In the genomic region with DNA sequence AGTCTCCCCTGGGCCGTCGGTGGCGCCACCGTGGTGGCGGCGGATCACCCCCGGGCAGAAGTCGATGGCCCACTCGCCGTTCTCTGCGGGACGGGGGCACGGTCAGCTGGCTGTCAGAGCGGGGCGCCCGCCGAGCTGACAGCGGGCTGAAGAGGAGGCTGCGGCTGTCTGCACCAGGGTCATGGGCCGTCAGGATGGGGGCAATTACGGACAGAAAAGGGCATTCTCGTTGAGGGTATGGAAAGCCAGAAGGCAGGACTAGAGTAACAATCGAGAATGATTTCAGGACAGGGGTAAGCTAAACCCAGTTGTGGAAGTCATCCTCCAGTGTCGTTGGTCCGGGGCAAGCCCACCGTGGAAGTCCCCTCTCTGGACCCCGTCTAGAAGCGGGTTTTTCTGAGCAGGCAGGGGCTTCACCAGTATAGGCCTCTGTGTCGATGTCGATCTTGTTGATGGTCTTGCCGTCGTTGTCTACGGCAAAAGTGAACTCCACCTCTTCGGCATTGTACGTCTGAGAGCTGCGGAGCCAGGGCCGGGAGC, we compare ENCODE assay signal across 1 cellular context.
TF ChIP-seq lines count a peak whose summit lies in the region.

No MANE protein-coding gene starts in this region.

TF ChIP-seq in GM12878, 131 proteins besides CTCF, POLR2A, EP300 and RAD21:
- TF ChIP-seq MEF2B (IDR thresholded peaks at IDR 0.05; ENCODE audit: partially characterized antibody, poor library complexity, severe bottlenecking) (no peak), NFIC (IDR thresholded peaks at IDR 0.05; ENCODE audit: low read depth, low read length) (no peak), MYC (IDR thresholded peaks at IDR 0.05; ENCODE audit: insufficient read depth, insufficient read length, insufficient replicate concordance, low read length, severe bottlenecking) (no peak), HDAC2 (IDR thresholded peaks at IDR 0.05) (no peak), TCF7 (IDR thresholded peaks at IDR 0.05; ENCODE audit: borderline replicate concordance) (no peak), HDAC6 (IDR thresholded peaks at IDR 0.05; ENCODE audit: unreplicated experiment) (no peak), PAX5 (IDR thresholded peaks at IDR 0.05; ENCODE audit: borderline replicate concordance, low read depth, low read length) (no peak), SRF (IDR thresholded peaks at IDR 0.05; ENCODE audit: low read depth in 2 of 2, low read length in 2 of 2) (no peak), EGR1 (IDR thresholded peaks at IDR 0.05; ENCODE audit: borderline replicate concordance in 1 of 2, low read depth in 2 of 2, low read length in 2 of 2) (no peak), KDM1A (IDR thresholded peaks at IDR 0.05; ENCODE audit: borderline replicate concordance) (no peak), SMARCA5 (IDR thresholded peaks at IDR 0.05) (no peak)
- TF ChIP-seq, protein P1, sequence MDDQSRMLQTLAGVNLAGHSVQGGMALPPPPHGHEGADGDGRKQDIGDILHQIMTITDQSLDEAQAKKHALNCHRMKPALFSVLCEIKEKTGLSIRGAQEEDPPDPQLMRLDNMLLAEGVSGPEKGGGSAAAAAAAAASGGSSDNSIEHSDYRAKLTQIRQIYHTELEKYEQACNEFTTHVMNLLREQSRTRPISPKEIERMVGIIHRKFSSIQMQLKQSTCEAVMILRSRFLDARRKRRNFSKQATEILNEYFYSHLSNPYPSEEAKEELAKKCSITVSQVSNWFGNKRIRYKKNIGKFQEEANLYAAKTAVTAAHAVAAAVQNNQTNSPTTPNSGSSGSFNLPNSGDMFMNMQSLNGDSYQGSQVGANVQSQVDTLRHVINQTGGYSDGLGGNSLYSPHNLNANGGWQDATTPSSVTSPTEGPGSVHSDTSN (IDR thresholded peaks at IDR 0.05; ENCODE audit: insufficient replicate concordance, low read depth, low read length) = no peak
- TF ChIP-seq, protein P2, sequence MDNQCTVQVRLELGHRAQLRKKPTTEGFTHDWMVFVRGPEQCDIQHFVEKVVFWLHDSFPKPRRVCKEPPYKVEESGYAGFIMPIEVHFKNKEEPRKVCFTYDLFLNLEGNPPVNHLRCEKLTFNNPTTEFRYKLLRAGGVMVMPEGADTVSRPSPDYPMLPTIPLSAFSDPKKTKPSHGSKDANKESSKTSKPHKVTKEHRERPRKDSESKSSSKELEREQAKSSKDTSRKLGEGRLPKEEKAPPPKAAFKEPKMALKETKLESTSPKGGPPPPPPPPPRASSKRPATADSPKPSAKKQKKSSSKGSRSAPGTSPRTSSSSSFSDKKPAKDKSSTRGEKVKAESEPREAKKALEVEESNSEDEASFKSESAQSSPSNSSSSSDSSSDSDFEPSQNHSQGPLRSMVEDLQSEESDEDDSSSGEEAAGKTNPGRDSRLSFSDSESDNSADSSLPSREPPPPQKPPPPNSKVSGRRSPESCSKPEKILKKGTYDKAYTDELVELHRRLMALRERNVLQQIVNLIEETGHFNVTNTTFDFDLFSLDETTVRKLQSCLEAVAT (IDR thresholded peaks at IDR 0.05) = no peak
- TF ChIP-seq, protein P3, sequence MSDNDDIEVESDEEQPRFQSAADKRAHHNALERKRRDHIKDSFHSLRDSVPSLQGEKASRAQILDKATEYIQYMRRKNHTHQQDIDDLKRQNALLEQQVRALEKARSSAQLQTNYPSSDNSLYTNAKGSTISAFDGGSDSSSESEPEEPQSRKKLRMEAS (IDR thresholded peaks at IDR 0.05; ENCODE audit: low read depth, low read length) = no peak
- TF ChIP-seq, protein P4, sequence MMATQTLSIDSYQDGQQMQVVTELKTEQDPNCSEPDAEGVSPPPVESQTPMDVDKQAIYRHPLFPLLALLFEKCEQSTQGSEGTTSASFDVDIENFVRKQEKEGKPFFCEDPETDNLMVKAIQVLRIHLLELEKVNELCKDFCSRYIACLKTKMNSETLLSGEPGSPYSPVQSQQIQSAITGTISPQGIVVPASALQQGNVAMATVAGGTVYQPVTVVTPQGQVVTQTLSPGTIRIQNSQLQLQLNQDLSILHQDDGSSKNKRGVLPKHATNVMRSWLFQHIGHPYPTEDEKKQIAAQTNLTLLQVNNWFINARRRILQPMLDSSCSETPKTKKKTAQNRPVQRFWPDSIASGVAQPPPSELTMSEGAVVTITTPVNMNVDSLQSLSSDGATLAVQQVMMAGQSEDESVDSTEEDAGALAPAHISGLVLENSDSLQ (IDR thresholded peaks at IDR 0.05) = no peak; the same call in 1 of the 2 replicates
- TF ChIP-seq, protein P5, sequence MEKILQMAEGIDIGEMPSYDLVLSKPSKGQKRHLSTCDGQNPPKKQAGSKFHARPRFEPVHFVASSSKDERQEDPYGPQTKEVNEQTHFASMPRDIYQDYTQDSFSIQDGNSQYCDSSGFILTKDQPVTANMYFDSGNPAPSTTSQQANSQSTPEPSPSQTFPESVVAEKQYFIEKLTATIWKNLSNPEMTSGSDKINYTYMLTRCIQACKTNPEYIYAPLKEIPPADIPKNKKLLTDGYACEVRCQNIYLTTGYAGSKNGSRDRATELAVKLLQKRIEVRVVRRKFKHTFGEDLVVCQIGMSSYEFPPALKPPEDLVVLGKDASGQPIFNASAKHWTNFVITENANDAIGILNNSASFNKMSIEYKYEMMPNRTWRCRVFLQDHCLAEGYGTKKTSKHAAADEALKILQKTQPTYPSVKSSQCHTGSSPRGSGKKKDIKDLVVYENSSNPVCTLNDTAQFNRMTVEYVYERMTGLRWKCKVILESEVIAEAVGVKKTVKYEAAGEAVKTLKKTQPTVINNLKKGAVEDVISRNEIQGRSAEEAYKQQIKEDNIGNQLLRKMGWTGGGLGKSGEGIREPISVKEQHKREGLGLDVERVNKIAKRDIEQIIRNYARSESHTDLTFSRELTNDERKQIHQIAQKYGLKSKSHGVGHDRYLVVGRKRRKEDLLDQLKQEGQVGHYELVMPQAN (conservative IDR thresholded peaks at IDR 0.05) = no peak
- TF ChIP-seq, protein P6, sequence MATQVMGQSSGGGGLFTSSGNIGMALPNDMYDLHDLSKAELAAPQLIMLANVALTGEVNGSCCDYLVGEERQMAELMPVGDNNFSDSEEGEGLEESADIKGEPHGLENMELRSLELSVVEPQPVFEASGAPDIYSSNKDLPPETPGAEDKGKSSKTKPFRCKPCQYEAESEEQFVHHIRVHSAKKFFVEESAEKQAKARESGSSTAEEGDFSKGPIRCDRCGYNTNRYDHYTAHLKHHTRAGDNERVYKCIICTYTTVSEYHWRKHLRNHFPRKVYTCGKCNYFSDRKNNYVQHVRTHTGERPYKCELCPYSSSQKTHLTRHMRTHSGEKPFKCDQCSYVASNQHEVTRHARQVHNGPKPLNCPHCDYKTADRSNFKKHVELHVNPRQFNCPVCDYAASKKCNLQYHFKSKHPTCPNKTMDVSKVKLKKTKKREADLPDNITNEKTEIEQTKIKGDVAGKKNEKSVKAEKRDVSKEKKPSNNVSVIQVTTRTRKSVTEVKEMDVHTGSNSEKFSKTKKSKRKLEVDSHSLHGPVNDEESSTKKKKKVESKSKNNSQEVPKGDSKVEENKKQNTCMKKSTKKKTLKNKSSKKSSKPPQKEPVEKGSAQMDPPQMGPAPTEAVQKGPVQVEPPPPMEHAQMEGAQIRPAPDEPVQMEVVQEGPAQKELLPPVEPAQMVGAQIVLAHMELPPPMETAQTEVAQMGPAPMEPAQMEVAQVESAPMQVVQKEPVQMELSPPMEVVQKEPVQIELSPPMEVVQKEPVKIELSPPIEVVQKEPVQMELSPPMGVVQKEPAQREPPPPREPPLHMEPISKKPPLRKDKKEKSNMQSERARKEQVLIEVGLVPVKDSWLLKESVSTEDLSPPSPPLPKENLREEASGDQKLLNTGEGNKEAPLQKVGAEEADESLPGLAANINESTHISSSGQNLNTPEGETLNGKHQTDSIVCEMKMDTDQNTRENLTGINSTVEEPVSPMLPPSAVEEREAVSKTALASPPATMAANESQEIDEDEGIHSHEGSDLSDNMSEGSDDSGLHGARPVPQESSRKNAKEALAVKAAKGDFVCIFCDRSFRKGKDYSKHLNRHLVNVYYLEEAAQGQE (IDR thresholded peaks at IDR 0.05; ENCODE audit: low read depth, low read length) = no peak
